8 cellular contexts compared by ENCODE assay signal in genomic region chr13:26062853-26063444, GRCh38. TPM values are rescaled to one million over a fixed set of nuclear protein-coding genes. Genes with fewer than 3 reads are reported as not detected.
DNase-seq lines count a peak whose midpoint lies in the region; ATAC-seq, FAIRE-seq and TF ChIP-seq lines count a peak whose summit lies in the region.

No MANE protein-coding gene starts in this region.

- H3K4me2 ChIP-seq in DND-41 (ENCODE audit: insufficient read depth, low read length), result no peak overlapping the region
- no peak overlapping the region for H3K4me2 ChIP-seq in keratinocyte (ENCODE audit: control insufficient read depth, extremely low read depth, insufficient read depth, low read depth, low read length)

- H3K79me2 ChIP-seq in DND-41 (ENCODE audit: insufficient read depth, low read length) (no peaks in the 10 kb centered on the region), keratinocyte (ENCODE audit: control insufficient read depth, insufficient read depth, low read length) (no peaks in the 10 kb centered on the region)

- no peak for TF ChIP-seq EP300 in tibial nerve (IDR thresholded peaks at IDR 0.05)

- H3K9ac ChIP-seq in DND-41 (ENCODE audit: low read depth, low read length), result no peak overlapping the region
- no peak overlapping the region for H3K9ac ChIP-seq in keratinocyte (ENCODE audit: control insufficient read depth, extremely low read depth, insufficient read depth, low read length)

- ATAC-seq in DND-41 (ENCODE audit: insufficient read depth, low read depth) (peak; percentile 73), Panc1 (peak; percentile 84; the same call in 1 of the 2 replicates), HG02571 (IDR thresholded peaks at IDR 0.05; ENCODE audit: unreplicated experiment) (no peak), GM19351 (IDR thresholded peaks at IDR 0.05; ENCODE audit: unreplicated experiment) (no peak)

- no peaks in the 10 kb centered on the region for H3K9me3 ChIP-seq in DND-41 (ENCODE audit: insufficient read depth, low read length, severe bottlenecking)
- no peaks in the 10 kb centered on the region for H3K9me3 ChIP-seq in Panc1 (ENCODE audit: control insufficient read depth, insufficient read depth, low read depth, low read length)
- H3K9me3 ChIP-seq in keratinocyte (ENCODE audit: control insufficient read depth, low read depth, low read length), result no peaks in the 10 kb centered on the region
- no peaks in the 10 kb centered on the region for H3K9me3 ChIP-seq in tibial nerve

- no peaks in the 10 kb centered on the region for H4K20me1 ChIP-seq in DND-41 (ENCODE audit: insufficient read depth, low read length)
- H4K20me1 ChIP-seq in keratinocyte (ENCODE audit: control insufficient read depth, extremely low read depth, insufficient read depth, low read length), result no peaks in the 10 kb centered on the region

- H3K36me3 ChIP-seq in DND-41 (ENCODE audit: insufficient read depth, low read length) (no peaks in the 10 kb centered on the region), Panc1 (ENCODE audit: control insufficient read depth, insufficient read depth, low read length) (no peaks in the 10 kb centered on the region), brain microvascular endothelial cell (replicated peaks) (no peaks in the 10 kb centered on the region), keratinocyte (ENCODE audit: control insufficient read depth in 2 of 2, extremely low read depth in 1 of 2, insufficient read depth in 2 of 2, low read length in 2 of 2) (no peaks in the 10 kb centered on the region), tibial nerve (no peaks in the 10 kb centered on the region)

- FAIRE-seq in keratinocyte (lab: Jason Lieb, UNC), result peak; percentile 85

- intact Hi-C loops in Panc1 (cut with micrococcal nuclease; ENCODE audit: unreplicated experiment), result loop anchor here (1.0 to 10.0 kb wide), 2 partner anchors 308 to 489 kb away; no protein-coding TSS in a partner anchor

- H3K27ac ChIP-seq in DND-41 (ENCODE audit: low read length), result peak overlapping the region; percentile 53
- no peak overlapping the region for H3K27ac ChIP-seq in Panc1 (ENCODE audit: low read length)
- H3K27ac ChIP-seq in brain microvascular endothelial cell, result no peak overlapping the region
- no peak overlapping the region for H3K27ac ChIP-seq in keratinocyte (ENCODE audit: control insufficient read depth, insufficient read depth, low read length)
- H3K27ac ChIP-seq in tibial nerve, result no peak overlapping the region

- 44 to 49% methylated on average over 5 of the region's 5 CpGs for WGBS in tibial nerve, 2 donors

- no peaks in the 10 kb centered on the region for H3K9me1 ChIP-seq in keratinocyte (ENCODE audit: control insufficient read depth, extremely low read depth, insufficient read depth, low read length)

- CTCF ChIA-PET in Panc1 (lab: Charles Lee), result no interaction called here

- TF ChIP-seq CTCF in DND-41 (IDR thresholded peaks at IDR 0.05; ENCODE audit: borderline replicate concordance, extremely low read depth, low read length, poor library complexity, severe bottlenecking) (peak; percentile 86), Panc1 (IDR thresholded peaks at IDR 0.05) (peak; percentile 73), brain microvascular endothelial cell (IDR thresholded peaks at IDR 0.05; ENCODE audit: low read depth, low read length, missing control alignments) (peak; percentile 83), keratinocyte (optimal IDR thresholded peaks at IDR 0.05 in 1 of 3, IDR thresholded peaks at IDR 0.05 in 1 of 3, conservative IDR thresholded peaks at IDR 0.05 in 1 of 3; ENCODE audit: extremely low read depth in 1 of 3, insufficient read depth in 2 of 3, low read length in 3 of 3) (peak; percentile 58 to 68 (median 68)), tibial nerve (IDR thresholded peaks at IDR 0.05) (peak; percentile 52 to 70 (median 69))

- H3K27me3 ChIP-seq in DND-41 (ENCODE audit: insufficient read depth, low read length, poor library complexity) (no peaks in the 10 kb centered on the region), Panc1 (ENCODE audit: control insufficient read depth, insufficient read depth, low read length) (no peaks in the 10 kb centered on the region; the same call in 1 of the 2 replicates), brain microvascular endothelial cell (replicated peaks) (no peaks in the 10 kb centered on the region), keratinocyte (ENCODE audit: control insufficient read depth, extremely low read depth, insufficient read depth, low read length) (no peaks in the 10 kb centered on the region), tibial nerve (no peaks in the 10 kb centered on the region)

- POLR2A ChIA-PET in Panc1 (lab: Charles Lee), result no interaction called here

- H2AFZ ChIP-seq in DND-41 (ENCODE audit: low read depth, low read length) (no peak overlapping the region), keratinocyte (ENCODE audit: control insufficient read depth, low read length) (no peak overlapping the region)

- BruUV-seq in Panc1 (replicated peaks; lab: Mats Ljungman, UMichigan), result no TSS peak

- DNase-seq in DND-41 (peak; percentile 72), Panc1 (ENCODE audit: low read depth, low spot score) (no peak), brain microvascular endothelial cell (peak; percentile 63), keratinocyte (ENCODE audit: low read depth, low spot score) (no peak), tibial nerve (ENCODE audit: low spot score in 2 of 2) (peak in 1 of 2 donors; percentile 59)
- DNase-seq in Jurkat, Clone E6-1 (ENCODE audit: low read depth, low spot score), result peak; percentile 74

- H3K4me3 ChIP-seq in DND-41 (ENCODE audit: low read depth in 1 of 2, low read length in 2 of 2), result no peak overlapping the region
- no peak overlapping the region for H3K4me3 ChIP-seq in Jurkat, Clone E6-1 (ENCODE audit: low read length)
- no peak overlapping the region for H3K4me3 ChIP-seq in Panc1 (ENCODE audit: low read depth in 2 of 2, low read length in 2 of 2)
- H3K4me3 ChIP-seq in brain microvascular endothelial cell (ENCODE audit: low read depth, low read length), result no peak overlapping the region
- H3K4me3 ChIP-seq in keratinocyte (ENCODE audit: control insufficient read depth in 2 of 3, extremely low read depth in 1 of 3, insufficient read depth in 2 of 3, low read depth in 1 of 3, low read length in 3 of 3), result no peak overlapping the region
- H3K4me3 ChIP-seq in tibial nerve, result no peak overlapping the region

- H3K4me1 ChIP-seq in DND-41 (ENCODE audit: insufficient read depth, low read length) (peaks cover 50% of the 10 kb centered on the region), Panc1 (ENCODE audit: control insufficient read depth, insufficient read depth, low read length) (no peaks in the 10 kb centered on the region), keratinocyte (ENCODE audit: control insufficient read depth, extremely low read depth, insufficient read depth, low read length) (no peaks in the 10 kb centered on the region), tibial nerve (peaks cover 0 to 17% (median 0%) of the 10 kb centered on the region in 4 donors)

- TF ChIP-seq POLR2A in tibial nerve (IDR thresholded peaks at IDR 0.05), result no peak

- dilution Hi-C loops in keratinocyte (cut with MboI; ENCODE audit: extremely low pct_ligation_motif_present, low sequenced_read_pairs), result no loop called here

- in situ Hi-C loops in Panc1 (cut with HindIII; ENCODE audit: low pct_unique_long_range_greater_than_20kb, low sequenced_read_pairs) (no loop called here), brain microvascular endothelial cell (cut with HindIII; ENCODE audit: low pct_ligation_motif_present, low sequenced_read_pairs) (loop anchor here (25.0 kb wide), 1 partner anchor 501 kb away; no protein-coding TSS in a partner anchor)

RNA-seq across cellular contexts. Expression of gene SHISA2, which starts 11.1 kb away (rescaled TPM):
- 4.6 TPM for polyA plus RNA-seq in Jurkat, Clone E6-1 (2012; ENCODE audit: insufficient read depth, insufficient read length)
- 1.2 TPM for total RNA-seq in Panc1 (2021; ENCODE audit: unreplicated experiment)
- polyA plus RNA-seq in Panc1 (2012; ENCODE audit: insufficient read length), result 0.74 TPM
- polyA plus RNA-seq in keratinocyte, result 0.06 to 0.39 TPM (median 0.18 TPM) in 3 replicates
- polyA plus RNA-seq in keratinocyte (2011; ENCODE audit: low read depth), result not detected
- 0.04 and 0.08 TPM in 2 replicates for polyA plus RNA-seq in keratinocyte (2011; cell fraction: cytosol; rRNA removed)
- polyA plus RNA-seq in keratinocyte (2011; cell fraction: nucleus; rRNA removed), result 0.22 and 0.23 TPM in 2 replicates
- polyA plus RNA-seq in keratinocyte (2012; ENCODE audit: low replicate concordance), result 0.08 and 0.36 TPM in 2 replicates
- polyA minus RNA-seq in keratinocyte, result 0.40 to 0.89 TPM (median 0.77 TPM) in 3 replicates
- not detected for polyA minus RNA-seq in keratinocyte (2011; cell fraction: cytosol; rRNA and poly(A)+ RNA removed)
- polyA minus RNA-seq in keratinocyte (2011; cell fraction: nucleus; rRNA and poly(A)+ RNA removed), result 0.23 TPM in 1 of 2 replicates, not detected in the other
- total RNA-seq in tibial nerve, result 1 to 10 TPM; 2.1 to 7.5 (median 4.6) TPM

Comparison
In these comparisons a context has a peak if more than half of its experiments do, and no peak if none do; other contexts are left out.
1. ATAC-seq: peak in DND-41 (single experiment) and Panc1 (single experiment); none in HG02571 (single experiment) and GM19351 (single experiment).
2. DNase-seq: peak in DND-41 (single experiment), Jurkat, Clone E6-1 (single experiment) and brain microvascular endothelial cell (single experiment); none in Panc1 (single experiment) and keratinocyte (single experiment).
3. Peak in every context shown above with its lines, with median percentiles within 50 percentile points of each other: CTCF ChIP-seq.